ENCODE assay signal across 14 cellular contexts in the genomic region with DNA sequence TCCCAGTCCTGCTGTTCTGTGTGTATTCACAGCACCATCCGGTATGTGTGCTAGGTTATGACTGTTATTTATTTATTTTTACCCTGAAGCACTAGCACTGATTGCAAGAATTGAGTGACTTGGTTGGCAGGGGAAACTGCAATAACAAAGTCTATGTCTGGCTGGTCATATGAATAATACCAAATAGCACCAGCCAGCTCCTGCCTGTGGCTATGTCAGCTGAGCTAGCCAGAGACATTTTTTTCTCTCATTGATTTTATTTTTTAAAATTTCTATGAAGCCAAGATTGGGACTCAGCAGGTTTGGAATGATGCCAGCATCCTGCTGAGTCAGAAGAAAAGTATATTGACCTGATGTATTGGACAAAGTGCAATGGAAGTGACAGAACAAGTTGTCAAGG.
DNase-seq lines count a peak whose midpoint lies in the region; ATAC-seq and TF ChIP-seq lines count a peak whose summit lies in the region.
"Had no signal": no experiment of that assay in that cellular context is flagged by ENCODE, and none has a peak within 500 bp of the region (broad histone marks: within the 10 kb centered on the region; RNA-seq: fewer than 3 reads in every experiment).

No MANE protein-coding gene starts in this region.

- no peak for ATAC-seq in GM21786 (IDR thresholded peaks at IDR 0.05; ENCODE audit: unreplicated experiment)
- ATAC-seq in GM21619 (IDR thresholded peaks at IDR 0.05; ENCODE audit: unreplicated experiment): no peak

- no peaks in the 10 kb centered on the region for H3K36me3 Mint-ChIP-seq in Calu3 (ENCODE audit: insufficient read depth, unreplicated experiment)
- H3K36me3 Mint-ChIP-seq: activated naive CD8-positive, alpha-beta T cell treated with anti-CD3 and anti-CD28 coated beads for 36 hours had no signal

- H3K27ac ChIP-seq in smooth muscle cell (ENCODE audit: low read depth): no peak overlapping the region
- H3K27ac ChIP-seq: SJSA1, WERI-Rb-1 had no signal

- no peaks in the 10 kb centered on the region for H3K9me3 Mint-ChIP-seq in Calu3 (ENCODE audit: low read depth, unreplicated experiment)

- H3F3A ChIP-seq in smooth muscle cell (ENCODE audit: low read depth): no peaks in the 10 kb centered on the region

- H3K4me2 ChIP-seq in smooth muscle cell: no peak overlapping the region

- no peak for TF ChIP-seq CTCF in Calu3 (IDR thresholded peaks at IDR 0.05; ENCODE audit: unreplicated experiment)
- no peak for TF ChIP-seq CTCF in smooth muscle cell (IDR thresholded peaks at IDR 0.05; ENCODE audit: borderline replicate concordance, insufficient read depth, poor library complexity, severe bottlenecking)

- H3K79me2 ChIP-seq in smooth muscle cell (ENCODE audit: low read depth): no peaks in the 10 kb centered on the region

- no peaks in the 10 kb centered on the region for H4K20me1 ChIP-seq in smooth muscle cell (ENCODE audit: low read depth)

- H3K27me3 ChIP-seq in smooth muscle cell (ENCODE audit: low read depth): no peaks in the 10 kb centered on the region
- H3K27me3 ChIP-seq: SJSA1 had no signal

- CTCF ChIA-PET in Calu3 (lab: Charles Lee): interaction anchor here (0.6 to 0.9 kb wide), 3 partner anchors 522 to 1502 kb away, joined by 3 read pairs; no protein-coding TSS in a partner anchor

- H2AFZ ChIP-seq in smooth muscle cell (ENCODE audit: low read depth): no peak overlapping the region

- BruUV-seq in Calu3 (replicated peaks; lab: Mats Ljungman, UMichigan): no TSS peak

- no peaks in the 10 kb centered on the region for H3K27me3 Mint-ChIP-seq in Calu3 (ENCODE audit: unreplicated experiment)
- H3K27me3 Mint-ChIP-seq: activated naive CD8-positive, alpha-beta T cell treated with anti-CD3 and anti-CD28 coated beads for 36 hours had no signal

- H3K4me3 Mint-ChIP-seq in Calu3 (ENCODE audit: low read depth, unreplicated experiment): no peak overlapping the region
- H3K4me3 Mint-ChIP-seq: activated naive CD8-positive, alpha-beta T cell treated with anti-CD3 and anti-CD28 coated beads for 36 hours had no signal

- H3K9me3 ChIP-seq in smooth muscle cell (replicated peaks; ENCODE audit: low read depth): no peaks in the 10 kb centered on the region
- H3K9me3 ChIP-seq: SJSA1 had no signal

- no peak overlapping the region for H3K4me3 ChIP-seq in smooth muscle cell
- H3K4me3 ChIP-seq: SJSA1 had no signal

- H3K4me1 ChIP-seq in smooth muscle cell (ENCODE audit: low read depth): no peaks in the 10 kb centered on the region
- H3K4me1 ChIP-seq: SJSA1 had no signal

- H3K4me1 Mint-ChIP-seq in Calu3 (ENCODE audit: low read depth, unreplicated experiment): peaks cover 10% of the 10 kb centered on the region
- H3K4me1 Mint-ChIP-seq: activated naive CD8-positive, alpha-beta T cell treated with anti-CD3 and anti-CD28 coated beads for 36 hours had no signal

- H3K27ac Mint-ChIP-seq in Calu3 (ENCODE audit: unreplicated experiment): peak overlapping the region; percentile 61
- H3K27ac Mint-ChIP-seq: activated naive CD8-positive, alpha-beta T cell treated with anti-CD3 and anti-CD28 coated beads for 36 hours had no signal

- intact Hi-C loops in Calu3 (cut with micrococcal nuclease; ENCODE audit: unreplicated experiment): loop anchor here (2.0 kb wide), 1 partner anchor 29 kb away; no protein-coding TSS in a partner anchor

- DNase-seq in Calu3: peak; percentile 79
- DNase-seq in M059J (ENCODE audit: low read depth): peak; percentile 68
- peak; percentile 71 for DNase-seq in astrocyte of the hippocampus (ENCODE audit: low read depth, low spot score)
- DNase-seq in kidney glomerular epithelial cell (lab: John Stamatoyannopoulos, UW): peak; percentile 34
- DNase-seq in stimulated activated CD4-positive, alpha-beta T cell treated with anti-CD3 and anti-CD28 coated beads, Interleukin-12 subunit alpha, Interleukin-12 subunit beta, amount 100 ng/mL, for 4 hours: no peak
- DNase-seq in smooth muscle cell (lab: John Stamatoyannopoulos, UW; ENCODE audit: unreplicated experiment): no peak
- DNase-seq: activated naive CD8-positive, alpha-beta T cell treated with anti-CD3 and anti-CD28 coated beads for 36 hours; Karpas-422; stimulated activated CD4-positive, alpha-beta T cell treated with anti-CD3 and anti-CD28 coated beads, Interleukin-4, amount 100 ng/mL, for 24 hours; stimulated activated naive CD4-positive, alpha-beta T cell; WERI-Rb-1 had no signal

- 79% methylated on average over 1 of the region's 1 CpG for WGBS in smooth muscle cell (ENCODE audit: low lambda C conversion rate)

- H3K9ac ChIP-seq in smooth muscle cell (ENCODE audit: low read depth): no peak overlapping the region

- H3K36me3 ChIP-seq in smooth muscle cell (ENCODE audit: low read depth): no peaks in the 10 kb centered on the region
- H3K36me3 ChIP-seq: SJSA1, WERI-Rb-1 had no signal

Comparison
In these comparisons a context has a peak if more than half of its experiments do, and no peak if none do; other contexts are left out.
1. DNase-seq: peak in Calu3 (single experiment), M059J (single experiment), astrocyte of the hippocampus (single experiment) and kidney glomerular epithelial cell (single experiment); none in stimulated activated CD4-positive, alpha-beta T cell treated with anti-CD3 and anti-CD28 coated beads, Interleukin-12 subunit alpha, Interleukin-12 subunit beta, amount 100 ng/mL, for 4 hours (single experiment) and smooth muscle cell (single experiment).